12 cellular contexts compared by ENCODE assay signal in genomic region chr4:101987623-101988243, GRCh38.
A peak's percentile ranks its signal among the peaks of the same experiment; 100 is the strongest.
DNase-seq lines count a peak whose midpoint lies in the region; ATAC-seq and TF ChIP-seq lines count a peak whose summit lies in the region.
"Had no signal": no experiment of that assay in that cellular context is flagged by ENCODE, and none has a peak within 500 bp of the region (broad histone marks: within the 10 kb centered on the region; RNA-seq: fewer than 3 reads in every experiment).

No MANE protein-coding gene starts in this region.

- H3K4me1 Mint-ChIP-seq in stimulated activated memory B cell treated with anti-CD40 and anti-IgM and Interleukin-4, amounts not matched to agents 10 μg/mL and 1 μg/mL and 100 μg/mL, for 72 hours, result peaks cover 57% of the 10 kb centered on the region
- H3K4me1 Mint-ChIP-seq in T-cell, result no peaks in the 10 kb centered on the region
- H3K4me1 Mint-ChIP-seq in CD8-positive, alpha-beta T cell (ENCODE audit: low read depth), result no peaks in the 10 kb centered on the region
- H3K4me1 Mint-ChIP-seq: neural progenitor cell had no signal

- intact Hi-C loops in CD8-positive, alpha-beta T cell (cut with DNase I, micrococcal nuclease), result no loop called here

- H3K27me3 Mint-ChIP-seq in stimulated activated memory B cell treated with anti-CD40 and anti-IgM and Interleukin-4, amounts not matched to agents 10 μg/mL and 1 μg/mL and 100 μg/mL, for 72 hours, result no peaks in the 10 kb centered on the region
- peaks cover 0 to 3% of the 10 kb centered on the region in 2 donors for H3K27me3 Mint-ChIP-seq in T-cell
- H3K27me3 Mint-ChIP-seq in CD8-positive, alpha-beta T cell (ENCODE audit: low read depth), result peaks cover 3% of the 10 kb centered on the region

- POLR2A ChIA-PET in T-cell (lab: Charles Lee), result no interaction called here
- POLR2A ChIA-PET in CD8-positive, alpha-beta T cell (lab: Charles Lee), result no interaction called here

- H3K36me3 Mint-ChIP-seq in stimulated activated memory B cell treated with anti-CD40 and anti-IgM and Interleukin-4, amounts not matched to agents 10 μg/mL and 1 μg/mL and 100 μg/mL, for 72 hours, result peaks cover 32% of the 10 kb centered on the region
- no peaks in the 10 kb centered on the region for H3K36me3 Mint-ChIP-seq in T-cell
- no peaks in the 10 kb centered on the region for H3K36me3 Mint-ChIP-seq in CD8-positive, alpha-beta T cell
- H3K36me3 Mint-ChIP-seq: neural progenitor cell had no signal

- H3K27ac Mint-ChIP-seq in stimulated activated memory B cell treated with anti-CD40 and anti-IgM and Interleukin-4, amounts not matched to agents 10 μg/mL and 1 μg/mL and 100 μg/mL, for 72 hours, result peak overlapping the region; percentile 84
- no peak overlapping the region for H3K27ac Mint-ChIP-seq in T-cell
- H3K27ac Mint-ChIP-seq in CD8-positive, alpha-beta T cell, result no peak overlapping the region
- H3K27ac Mint-ChIP-seq: neural progenitor cell had no signal

- no peaks in the 10 kb centered on the region for H3K36me3 ChIP-seq in CD8-positive, alpha-beta T cell (ENCODE audit: insufficient read depth, low read length)
- H3K36me3 ChIP-seq: MG63, neural progenitor cell had no signal

- no peaks in the 10 kb centered on the region for H3K4me1 ChIP-seq in CD8-positive, alpha-beta T cell (ENCODE audit: insufficient read depth, low read length)
- H3K4me1 ChIP-seq: neural progenitor cell had no signal

- no peak overlapping the region for H3K4me3 Mint-ChIP-seq in stimulated activated memory B cell treated with anti-CD40 and anti-IgM and Interleukin-4, amounts not matched to agents 10 μg/mL and 1 μg/mL and 100 μg/mL, for 72 hours
- H3K4me3 Mint-ChIP-seq in T-cell, result no peak overlapping the region
- H3K4me3 Mint-ChIP-seq in CD8-positive, alpha-beta T cell, result no peak overlapping the region
- H3K4me3 Mint-ChIP-seq: neural progenitor cell had no signal

- ATAC-seq in GM19324 (IDR thresholded peaks at IDR 0.05; ENCODE audit: low FRiP score, unreplicated experiment) (peak; percentile 84), HG02642 (IDR thresholded peaks at IDR 0.05; ENCODE audit: poor library complexity, unreplicated experiment) (peak; percentile 96), HG03439 (IDR thresholded peaks at IDR 0.05; ENCODE audit: unreplicated experiment) (peak; percentile 63), T-cell (replicated peaks in 1 of 4) (no peak)
- ATAC-seq in stimulated activated memory B cell treated with anti-CD40 and anti-IgM and Interleukin-4, amounts not matched to agents 10 μg/mL and 1 μg/mL and 100 μg/mL, for 72 hours, result peak; percentile 83
- no peak for ATAC-seq in CD8-positive, alpha-beta T cell

- H3K4me3 ChIP-seq in CD8-positive, alpha-beta T cell (ENCODE audit: low read depth, low read length), result no peak overlapping the region
- H3K4me3 ChIP-seq: MG63, neural progenitor cell had no signal

- CTCF ChIA-PET in T-cell (lab: Charles Lee), result interaction anchor here in 1 of 2 donors (0.6 kb wide), 1 partner anchor 1017 kb away, joined by 3 read pairs; no protein-coding TSS in a partner anchor
- CTCF ChIA-PET in CD8-positive, alpha-beta T cell (lab: Charles Lee), result no interaction called here

- no peak overlapping the region for H3K27ac ChIP-seq in CD8-positive, alpha-beta T cell (ENCODE audit: low read depth, low read length)
- H3K27ac ChIP-seq: neural progenitor cell had no signal

- no peak for TF ChIP-seq CTCF in CD8-positive, alpha-beta T cell (IDR thresholded peaks at IDR 0.05)

- no peaks in the 10 kb centered on the region for H3K27me3 ChIP-seq in CD8-positive, alpha-beta T cell (ENCODE audit: insufficient read depth, low read length)
- H3K27me3 ChIP-seq: MG63, neural progenitor cell had no signal

- H3K9me3 Mint-ChIP-seq in stimulated activated memory B cell treated with anti-CD40 and anti-IgM and Interleukin-4, amounts not matched to agents 10 μg/mL and 1 μg/mL and 100 μg/mL, for 72 hours, result peaks cover 4% of the 10 kb centered on the region
- peaks cover 0 to 4% (median 4%) of the 10 kb centered on the region in 3 donors for H3K9me3 Mint-ChIP-seq in T-cell
- H3K9me3 Mint-ChIP-seq in CD8-positive, alpha-beta T cell, result peaks cover 3% of the 10 kb centered on the region
- H3K9me3 Mint-ChIP-seq: neural progenitor cell had no signal

- DNase-seq in T-cell (no peak), inferior parietal cortex (ENCODE audit: extremely low spot score) (no peak)
- no peak for DNase-seq in CD8-positive, alpha-beta T cell
- DNase-seq: aorta, DND-41, H7, MG63 had no signal

- no peaks in the 10 kb centered on the region for H3K9me3 ChIP-seq in CD8-positive, alpha-beta T cell (ENCODE audit: low read length)
- H3K9me3 ChIP-seq: MG63 had no signal

Comparison
In these comparisons a context has a peak if more than half of its experiments do, and no peak if none do; other contexts are left out.
1. ATAC-seq: peak in GM19324 (single experiment), HG02642 (single experiment), HG03439 (single experiment) and stimulated activated memory B cell treated with anti-CD40 and anti-IgM and Interleukin-4, amounts not matched to agents 10 μg/mL and 1 μg/mL and 100 μg/mL, for 72 hours (single experiment); none in T-cell (0 of 4) and CD8-positive, alpha-beta T cell (single experiment).